Comparison of ENCODE assay signal across 10 cellular contexts in the genomic region with DNA sequence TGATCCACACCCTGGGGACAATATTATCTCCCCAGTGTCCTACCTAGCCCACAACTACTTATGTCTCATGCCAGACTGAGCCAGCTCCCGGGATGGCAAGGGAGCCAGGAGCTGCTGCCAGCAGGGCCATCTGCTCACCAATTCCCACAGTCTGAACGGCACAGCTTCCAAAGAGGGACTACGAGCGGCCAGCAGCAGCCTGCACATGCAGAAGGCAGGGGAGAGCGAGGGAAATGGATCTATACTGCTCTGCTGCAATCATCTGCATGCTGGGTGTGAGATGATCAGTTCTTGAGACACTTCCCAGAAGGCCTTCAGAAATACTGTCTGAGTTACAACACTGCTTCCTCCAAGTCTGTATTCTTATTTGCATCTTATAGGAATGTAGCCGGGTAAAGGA.
A peak's percentile ranks its signal among the peaks of the same experiment; 100 is the strongest.
DNase-seq lines count a peak whose midpoint lies in the region; ATAC-seq and TF ChIP-seq lines count a peak whose summit lies in the region.
"Had no signal": no experiment of that assay in that cellular context is flagged by ENCODE, and none has a peak within 500 bp of the region (broad histone marks: within the 10 kb centered on the region; RNA-seq: fewer than 3 reads in every experiment).

No MANE protein-coding gene starts in this region.

- H2AFZ ChIP-seq in OCI-LY1 (ENCODE audit: low read length): no peak overlapping the region

- DNase-seq in GF-D8 (lab: John Stamatoyannopoulos, UW) (peak; percentile 28), head of caudate nucleus (peak; percentile 48 to 86 (median 73)), putamen (ENCODE audit: low spot score) (peak; percentile 60), germinal center (ENCODE audit: low spot score) (no peak), iPS-NIHi7 (ENCODE audit: extremely low spot score) (no peak)
- DNase-seq: activated CD4-positive, alpha-beta T cell treated with anti-CD3 and anti-CD28 coated beads for 1 hour; foreskin melanocyte had no signal

- peaks cover 5% of the 10 kb centered on the region for H3K4me1 ChIP-seq in OCI-LY1 (ENCODE audit: insufficient read depth, low read length, severe bottlenecking)

- TF ChIP-seq CTCF in OCI-LY1 (IDR thresholded peaks at IDR 0.05; ENCODE audit: low read length): no peak

- no peaks in the 10 kb centered on the region; the same call in 1 of the 2 replicates for H3K36me3 ChIP-seq in OCI-LY1 (ENCODE audit: insufficient read depth, low read length)

- intact Hi-C loops in head of caudate nucleus (cut with DNase I): no loop called here

- peak overlapping the region; percentile 12 for H3K27ac ChIP-seq in OCI-LY1 (ENCODE audit: low read depth, low read length, poor library complexity, severe bottlenecking)

- H3K27me3 ChIP-seq in OCI-LY1 (ENCODE audit: insufficient read depth, low read length): no peaks in the 10 kb centered on the region

- H3K9me3 ChIP-seq in OCI-LY1 (ENCODE audit: low read length): no peaks in the 10 kb centered on the region

- no peak overlapping the region for H3K9ac ChIP-seq in OCI-LY1 (ENCODE audit: low read length)

- H3K79me2 ChIP-seq in OCI-LY1 (ENCODE audit: insufficient read depth, low read length): no peaks in the 10 kb centered on the region

- H3K9me2 ChIP-seq in OCI-LY1 (ENCODE audit: low read depth, low read length): no peaks in the 10 kb centered on the region

- H3F3A ChIP-seq in OCI-LY1 (ENCODE audit: insufficient read depth, low read length): no peaks in the 10 kb centered on the region

- no peak for ATAC-seq in GM19023 (IDR thresholded peaks at IDR 0.05; ENCODE audit: unreplicated experiment)
- ATAC-seq in HG02759 (IDR thresholded peaks at IDR 0.05; ENCODE audit: unreplicated experiment): no peak

- no peak overlapping the region for H3K4me3 ChIP-seq in OCI-LY1 (ENCODE audit: low read depth, low read length, poor library complexity, severe bottlenecking)

- H3K4me2 ChIP-seq in OCI-LY1 (ENCODE audit: low read length): no peak overlapping the region

- no peaks in the 10 kb centered on the region for H4K20me1 ChIP-seq in OCI-LY1 (ENCODE audit: insufficient read depth, low read length)

Comparison
In these comparisons a context has a peak if more than half of its experiments do, and no peak if none do; other contexts are left out.
1. DNase-seq: peak in GF-D8 (single experiment), head of caudate nucleus (42 of 42) and putamen (single experiment); none in germinal center (single experiment) and iPS-NIHi7 (single experiment).